Comparison of ENCODE assay signal across 18 cellular contexts in genomic region chr22:44546686-44547310, GRCh38. TPM values are rescaled to one million over a fixed set of nuclear protein-coding genes. Genes with fewer than 3 reads are reported as not detected.
A peak's percentile ranks its signal among the peaks of the same experiment; 100 is the strongest.
DNase-seq lines count a peak whose midpoint lies in the region; ATAC-seq and TF ChIP-seq lines count a peak whose summit lies in the region.
"Had no signal": no experiment of that assay in that cellular context is flagged by ENCODE, and none has a peak within 500 bp of the region (broad histone marks: within the 10 kb centered on the region; RNA-seq: fewer than 3 reads in every experiment).

No MANE protein-coding gene starts in this region.

- 90% methylated on average over 10 of the region's 11 CpGs; no CpG with 5 or more reads in 1 of the 2 experiments for WGBS in IMR-90 (ENCODE audit: extremely low coverage in 2 of 2, insufficient read length in 1 of 2), 2 experiments
- WGBS in hepatocyte (ENCODE audit: low lambda C conversion rate, missing lambda C conversion rate) = 88% methylated on average over 11 of the region's 11 CpGs
- no CpG with 5 or more reads among the region's 11 CpGs for WGBS in neuronal stem cell (ENCODE audit: extremely low coverage in 2 of 2, insufficient read length in 2 of 2, insufficient replicate concordance in 1 of 2), 2 donors

- no peak for TF ChIP-seq CTCF in IMR-90 (conservative IDR thresholded peaks at IDR 0.05; ENCODE audit: low read depth, low read length)
- TF ChIP-seq CTCF in hepatocyte (IDR thresholded peaks at IDR 0.05; ENCODE audit: poor library complexity) = no peak
- TF ChIP-seq CTCF in A673 (conservative IDR thresholded peaks at IDR 0.05; ENCODE audit: low read depth, low read length) = no peak

- H3K18ac ChIP-seq in IMR-90 (ENCODE audit: low read depth, low read length) (no peak overlapping the region; the same call in 1 of the 2 replicates), neuronal stem cell (ENCODE audit: low read length) (no peak overlapping the region)

- H2AK5ac ChIP-seq in IMR-90 (ENCODE audit: low read depth, low read length) (peak overlapping the region; percentile 43), neuronal stem cell (ENCODE audit: low read depth, low read length) (no peak overlapping the region)

- H2BK12ac ChIP-seq in neuronal stem cell (ENCODE audit: low read length) = no peak overlapping the region

- H3K27me3 ChIP-seq in IMR-90 (ENCODE audit: control insufficient read depth, insufficient read depth, low read length) (no peaks in the 10 kb centered on the region), hepatocyte (no peaks in the 10 kb centered on the region), neuronal stem cell (ENCODE audit: control insufficient read depth in 3 of 3, insufficient read depth in 3 of 3, low read depth in 1 of 3, low read length in 3 of 3) (peaks cover 0 to 19% (median 0%) of the 10 kb centered on the region in 3 experiments), A673 (replicated peaks; ENCODE audit: insufficient read depth, low read depth, low read length, poor library complexity) (no peaks in the 10 kb centered on the region)
- H3K27me3 ChIP-seq: Peyer's patch, SJCRH30 had no signal

- no peak overlapping the region; the same call in 1 of the 2 replicates for H4K5ac ChIP-seq in IMR-90 (ENCODE audit: low read depth, low read length)

- H3K4ac ChIP-seq in IMR-90 (ENCODE audit: low read depth, low read length) (peak overlapping the region; percentile 51), neuronal stem cell (ENCODE audit: low read length) (no peak overlapping the region)

- H3K27ac ChIP-seq in IMR-90 (ENCODE audit: insufficient read depth, low read length) = no peak overlapping the region
- H3K27ac ChIP-seq in hepatocyte = no peak overlapping the region
- no peak overlapping the region for H3K27ac ChIP-seq in neuronal stem cell (replicated peaks; ENCODE audit: low read length)
- H3K27ac ChIP-seq in A673 (ENCODE audit: low read depth, low read length, poor library complexity, severe bottlenecking) = no peak overlapping the region
- H3K27ac ChIP-seq: Peyer's patch, SJCRH30 had no signal

- no peaks in the 10 kb centered on the region for H3K79me2 ChIP-seq in hepatocyte

- dilution Hi-C loops in IMR-90 (cut with HindIII; ENCODE audit: low sequenced_read_pairs, unreplicated experiment) = no loop called here

- peak overlapping the region in 1 of 2 donors; percentile 36 for H3K27ac Mint-ChIP-seq in stimulated activated naive CD8-positive, alpha-beta T cell treated with anti-CD3 and anti-CD28 coated beads, Interleukin-15, amount 100 ng/mL, for 72 hours
- H3K27ac Mint-ChIP-seq: CD8-positive, alpha-beta T cell had no signal

- peaks cover 26% of the 10 kb centered on the region for H3K4me1 Mint-ChIP-seq in stimulated activated naive CD8-positive, alpha-beta T cell treated with anti-CD3 and anti-CD28 coated beads, Interleukin-15, amount 100 ng/mL, for 72 hours

- 0 out of 2 replicates have a peak overlapping the region, but pooled peaks have one; percentile 36 for H3K14ac ChIP-seq in IMR-90 (replicated peaks; ENCODE audit: low read depth, low read length)
- H3K14ac ChIP-seq in neuronal stem cell (ENCODE audit: low read length) = no peak overlapping the region

- H2AK9ac ChIP-seq in IMR-90 (replicated peaks; ENCODE audit: low read depth, low read length, poor library complexity) = no peak overlapping the region

- CTCF ChIA-PET in IMR-90 (lab: Yijun Ruan, JAX) = interaction anchor here (1.3 kb wide), 1 partner anchor 26 kb away, joined by 4 read pairs; no protein-coding TSS in a partner anchor
- CTCF ChIA-PET in A673 (lab: Charles Lee) = interaction anchor here (0.6 kb wide), 1 partner anchor 684 kb away, joined by 11 read pairs; no protein-coding TSS in a partner anchor

- DNase-seq in activated CD4-positive, CD25-positive, alpha-beta regulatory T cell treated with anti-CD3 and anti-CD28 coated beads, Interleukin-2, amount 50 U/mL, for 72 hours = peak; percentile 20
- DNase-seq in activated CD4-positive, CD25-positive, alpha-beta regulatory T cell (lab: John Stamatoyannopoulos, UW) = no peak
- DNase-seq in IMR-90 = no peak
- peak; percentile 2 for DNase-seq in hepatocyte (ENCODE audit: low spot score)
- DNase-seq in neuronal stem cell (ENCODE audit: low spot score) = no peak
- DNase-seq in stimulated activated naive CD8-positive, alpha-beta T cell treated with anti-CD3 and anti-CD28 coated beads, Interleukin-15, amount 100 ng/mL, for 72 hours = no peak
- no peak for DNase-seq in A673 (ENCODE audit: low spot score)
- DNase-seq: 8988T; AML-193; C1 segment of cervical spinal cord; CD8-positive, alpha-beta T cell; Kasumi-1; NCI-H1694; NCI-H2081 treated with DMSO at 0.1 percent for 48 hours; NCI-H524 treated with DMSO at 0.1 percent for 48 hours; Peyer's patch; SJCRH30 had no signal

- H2BK20ac ChIP-seq in IMR-90 (ENCODE audit: low read depth, low read length) = peak overlapping the region; percentile 22

- 0 out of 3 replicates have a peak overlapping the region, but pooled peaks have one; percentile 20 for H2BK15ac ChIP-seq in IMR-90 (ENCODE audit: low read depth, low read length)
- H2BK15ac ChIP-seq in neuronal stem cell (ENCODE audit: low read length) = peak overlapping the region; percentile 11

- H3K79me1 ChIP-seq in IMR-90 (ENCODE audit: low read depth in 1 of 2, low read length in 2 of 2) (no peaks in the 10 kb centered on the region), neuronal stem cell (ENCODE audit: low read depth, low read length) (peaks cover 4% of the 10 kb centered on the region)

- H4K8ac ChIP-seq in IMR-90 (ENCODE audit: low read depth in 2 of 2, low read length in 2 of 2) (peak overlapping the region in 1 of 2 experiments; percentile 11; a peak in 1 of 4 replicates), neuronal stem cell (ENCODE audit: low read depth, low read length) (no peak overlapping the region)

- peaks cover 3% of the 10 kb centered on the region; the same call in 1 of the 2 replicates for H4K20me1 ChIP-seq in IMR-90 (ENCODE audit: insufficient read depth, low read length)
- H4K20me1 ChIP-seq in hepatocyte (ENCODE audit: insufficient read depth, poor library complexity, severe bottlenecking) = no peaks in the 10 kb centered on the region

- no peak overlapping the region for H3K4me3 Mint-ChIP-seq in stimulated activated naive CD8-positive, alpha-beta T cell treated with anti-CD3 and anti-CD28 coated beads, Interleukin-15, amount 100 ng/mL, for 72 hours
- H3K4me3 Mint-ChIP-seq: CD8-positive, alpha-beta T cell had no signal

- no peaks in the 10 kb centered on the region for H3K9me3 ChIP-seq in IMR-90 (ENCODE audit: control insufficient read depth, insufficient read depth, low read length)
- no peaks in the 10 kb centered on the region for H3K9me3 ChIP-seq in hepatocyte (ENCODE audit: low read depth)
- peaks cover 0 to 2% of the 10 kb centered on the region in 2 donors for H3K9me3 ChIP-seq in neuronal stem cell (replicated peaks in 1 of 2; ENCODE audit: control insufficient read depth in 2 of 2, insufficient read depth in 1 of 2, low read depth in 1 of 2, low read length in 2 of 2)
- no peaks in the 10 kb centered on the region for H3K9me3 ChIP-seq in A673 (ENCODE audit: low read depth, low read length, poor library complexity, severe bottlenecking)
- H3K9me3 ChIP-seq: Peyer's patch, SJCRH30 had no signal

- H3K36me3 ChIP-seq in IMR-90 (ENCODE audit: control insufficient read depth, insufficient read depth, low read length) (no peaks in the 10 kb centered on the region), hepatocyte (replicated peaks; ENCODE audit: insufficient read depth, low read depth) (no peaks in the 10 kb centered on the region), neuronal stem cell (replicated peaks in 1 of 2; ENCODE audit: control insufficient read depth in 2 of 2, insufficient read depth in 2 of 2, low read length in 2 of 2) (no peaks in the 10 kb centered on the region), A673 (ENCODE audit: insufficient read depth, low read length, poor library complexity, severe bottlenecking) (no peaks in the 10 kb centered on the region)
- H3K36me3 ChIP-seq: Peyer's patch, SJCRH30 had no signal

- H2BK5ac ChIP-seq in IMR-90 (ENCODE audit: low read depth, low read length, poor library complexity, severe bottlenecking) = no peak overlapping the region
- no peak overlapping the region for H2BK5ac ChIP-seq in neuronal stem cell (ENCODE audit: low read length)

- POLR2A ChIA-PET in IMR-90 (lab: Charles Lee; ENCODE audit: unreplicated experiment) (no interaction called here), A673 (lab: Charles Lee; ENCODE audit: low non-redundant PET) (no interaction called here)

- peaks cover 4% of the 10 kb centered on the region; the same call in 1 of the 2 replicates for H3K9me1 ChIP-seq in IMR-90 (ENCODE audit: insufficient read depth, low read length)

- H2BK120ac ChIP-seq in IMR-90 (ENCODE audit: low read depth, low read length) (peak overlapping the region; percentile 33), neuronal stem cell (ENCODE audit: low read depth, low read length) (no peak overlapping the region)

- no peak overlapping the region for H3K9ac ChIP-seq in IMR-90 (ENCODE audit: low read depth, low read length)
- peak overlapping the region; percentile 31 for H3K9ac ChIP-seq in neuronal stem cell (ENCODE audit: low read depth, low read length, poor library complexity)

- in situ Hi-C loops in IMR-90 (cut with MboI; ENCODE audit: low sequenced_read_pairs) = no loop called here

- intact Hi-C loops in IMR-90 (cut with micrococcal nuclease) = no loop called here
- intact Hi-C loops in A673 (cut with micrococcal nuclease; ENCODE audit: unreplicated experiment) = no loop called here

- H2AFZ ChIP-seq in IMR-90 (replicated peaks; ENCODE audit: low read length, poor library complexity) (no peak overlapping the region), hepatocyte (no peak overlapping the region), neuronal stem cell (ENCODE audit: low read length) (no peak overlapping the region)

- H3K27me3 Mint-ChIP-seq in stimulated activated naive CD8-positive, alpha-beta T cell treated with anti-CD3 and anti-CD28 coated beads, Interleukin-15, amount 100 ng/mL, for 72 hours = peaks cover 47% of the 10 kb centered on the region

- H3K56ac ChIP-seq in IMR-90 (ENCODE audit: extremely low read depth, insufficient read depth, low read length) = no peak overlapping the region

- no peaks in the 10 kb centered on the region for H3K9me3 Mint-ChIP-seq in stimulated activated naive CD8-positive, alpha-beta T cell treated with anti-CD3 and anti-CD28 coated beads, Interleukin-15, amount 100 ng/mL, for 72 hours
- H3K9me3 Mint-ChIP-seq: CD8-positive, alpha-beta T cell had no signal

- BruUV-seq in IMR-90 (replicated peaks; lab: Mats Ljungman, UMichigan) (no TSS peak), A673 (replicated peaks; lab: Mats Ljungman, UMichigan) (no TSS peak)

- H3K4me3 ChIP-seq in IMR-90 (ENCODE audit: insufficient read depth, low read depth, low read length) (no peak overlapping the region), hepatocyte (no peak overlapping the region), neuronal stem cell (ENCODE audit: low read length in 2 of 2) (no peak overlapping the region), A673 (ENCODE audit: low read depth, low read length, poor library complexity, severe bottlenecking) (no peak overlapping the region)
- H3K4me3 ChIP-seq: Peyer's patch, SJCRH30 had no signal

- H4K91ac ChIP-seq in IMR-90 (ENCODE audit: insufficient read depth, low read depth, low read length) (peak overlapping the region; percentile 19; the same call in 1 of the 2 replicates), neuronal stem cell (ENCODE audit: low read depth, low read length, poor library complexity) (no peak overlapping the region)

- H3K23ac ChIP-seq in IMR-90 (ENCODE audit: low read depth, low read length) (no peak overlapping the region), neuronal stem cell (ENCODE audit: low read depth, low read length, poor library complexity) (no peak overlapping the region)

- H3K4me1 ChIP-seq in IMR-90 (ENCODE audit: control insufficient read depth, insufficient read depth, low read length) (peaks cover 13% of the 10 kb centered on the region; the same call in 1 of the 2 replicates), hepatocyte (ENCODE audit: insufficient read depth) (peaks cover 13% of the 10 kb centered on the region), neuronal stem cell (ENCODE audit: control insufficient read depth in 2 of 2, insufficient read depth in 1 of 2, low read depth in 1 of 2, low read length in 2 of 2) (peaks cover 0 to 3% of the 10 kb centered on the region in 2 donors), A673 (ENCODE audit: insufficient read depth, low read length, poor library complexity, severe bottlenecking) (no peaks in the 10 kb centered on the region)
- H3K4me1 ChIP-seq: Peyer's patch, SJCRH30 had no signal

- no peaks in the 10 kb centered on the region for H3K9me2 ChIP-seq in hepatocyte (replicated peaks; ENCODE audit: insufficient read depth)

- H3K4me2 ChIP-seq in IMR-90 (ENCODE audit: low read depth, low read length) (no peak overlapping the region), hepatocyte (no peak overlapping the region), neuronal stem cell (ENCODE audit: insufficient read depth, low read length, poor library complexity, severe bottlenecking) (no peak overlapping the region)

- TF ChIP-seq POLR2A in IMR-90 (IDR thresholded peaks at IDR 0.05; ENCODE audit: low read depth, low read length) = no peak

- ATAC-seq in IMR-90 (ENCODE audit: low read depth) (no peak), GM19023 (IDR thresholded peaks at IDR 0.05; ENCODE audit: unreplicated experiment) (no peak)
- no peak for ATAC-seq in stimulated activated naive CD8-positive, alpha-beta T cell treated with anti-CD3 and anti-CD28 coated beads, Interleukin-15, amount 100 ng/mL, for 72 hours
- ATAC-seq: CD8-positive, alpha-beta T cell had no signal

- no peak for TF ChIP-seq RAD21 in IMR-90 (IDR thresholded peaks at IDR 0.05; ENCODE audit: low read length)

RNA-seq across cellular contexts. Expression of gene RTL6, which starts 48.8 kb away (rescaled TPM):
- total RNA-seq in IMR-90 (2012; rRNA removed) (16.1 TPM in 2 replicates), hepatocyte (20.6 and 23.4 TPM in 2 replicates), A673 (2021) (46.6 and 50.6 TPM in 2 replicates)
- polyA plus RNA-seq in IMR-90 (2012; rRNA removed) (17.2 and 19.2 TPM in 2 replicates), hepatocyte (13.0 and 15.3 TPM in 2 replicates)
- polyA plus RNA-seq in IMR-90 (2012; cell fraction: cytosol; rRNA removed) = 13.9 and 18.0 TPM in 2 replicates
- 10.7 and 13.6 TPM in 2 replicates for polyA plus RNA-seq in IMR-90 (2012; cell fraction: nucleus; rRNA removed; ENCODE audit: low replicate concordance)
- 19.8 TPM for polyA plus RNA-seq in neuronal stem cell (2013, experiment 1 of 2)
- 20.4 TPM for polyA plus RNA-seq in neuronal stem cell (2013, experiment 2 of 2)

Comparison
In these comparisons a context has a peak if more than half of its experiments do, and no peak if none do; other contexts are left out.
1. DNase-seq: peak in activated CD4-positive, CD25-positive, alpha-beta regulatory T cell treated with anti-CD3 and anti-CD28 coated beads, Interleukin-2, amount 50 U/mL, for 72 hours (single experiment) and hepatocyte (single experiment); none in activated CD4-positive, CD25-positive, alpha-beta regulatory T cell (0 of 4), IMR-90 (single experiment), neuronal stem cell (single experiment), stimulated activated naive CD8-positive, alpha-beta T cell treated with anti-CD3 and anti-CD28 coated beads, Interleukin-15, amount 100 ng/mL, for 72 hours (0 of 2) and A673 (single experiment).